ENCODE assay signal across 1 cellular context in genomic region chr1:228042508-228042907, GRCh38.
A peak's percentile ranks its signal among the peaks of the same experiment; 100 is the strongest.
TF ChIP-seq lines count a peak whose summit lies in the region.

No MANE protein-coding gene starts in this region.

TF ChIP-seq in HEK293, 187 proteins besides CTCF, POLR2A, EP300 and RAD21 (continued from another document):
- TF ChIP-seq ZNF747 (tag by site-specific recombination; IDR thresholded peaks at IDR 0.05) (no peak), ZNF521 (tag by site-specific recombination; IDR thresholded peaks at IDR 0.05) (peak; percentile 95), ZNF529 (tag by site-specific recombination; IDR thresholded peaks at IDR 0.05; ENCODE audit: insufficient replicate concordance) (no peak), PRDM4 (tag by site-specific recombination; IDR thresholded peaks at IDR 0.05) (no peak), SALL2 (tag by site-specific recombination; IDR thresholded peaks at IDR 0.05; ENCODE audit: borderline replicate concordance) (0 out of 2 replicates have a peak, but pooled peaks have one; percentile 30), OVOL3 (tag by site-specific recombination; IDR thresholded peaks at IDR 0.05) (no peak), ZNF266 (tag by site-specific recombination; IDR thresholded peaks at IDR 0.05; ENCODE audit: low read depth) (0 out of 2 replicates have a peak, but pooled peaks have one; percentile 3), ZNF792 (tag by site-specific recombination; IDR thresholded peaks at IDR 0.05) (no peak), ZBTB6 (tag by site-specific recombination; IDR thresholded peaks at IDR 0.05) (no peak), ZNF140 (tag by site-specific recombination; IDR thresholded peaks at IDR 0.05) (no peak; the same call in 1 of the 2 replicates), ZNF416 (tag by site-specific recombination; IDR thresholded peaks at IDR 0.05) (no peak), ZNF645 (tag by site-specific recombination; IDR thresholded peaks at IDR 0.05) (no peak), ZNF473 (tag by site-specific recombination; IDR thresholded peaks at IDR 0.05) (peak; percentile 70), AEBP2 (tag by site-specific recombination; IDR thresholded peaks at IDR 0.05; ENCODE audit: borderline replicate concordance) (no peak), ZNF571 (tag by site-specific recombination; IDR thresholded peaks at IDR 0.05) (0 out of 2 replicates have a peak, but pooled peaks have one; percentile 68), ZNF600 (tag by site-specific recombination; IDR thresholded peaks at IDR 0.05) (no peak), ZNF639 (tag by site-specific recombination; IDR thresholded peaks at IDR 0.05) (no peak), ZNF629 (tag by site-specific recombination; IDR thresholded peaks at IDR 0.05) (no peak), ZBTB26 (tag by site-specific recombination; optimal IDR thresholded peaks at IDR 0.05) (no peak), KLF17 (tag by site-specific recombination; IDR thresholded peaks at IDR 0.05) (no peak), ZNF23 (tag by site-specific recombination; IDR thresholded peaks at IDR 0.05; ENCODE audit: borderline replicate concordance) (peak; percentile 50; the same call in 1 of the 2 replicates), FEZF1 (tag by site-specific recombination; IDR thresholded peaks at IDR 0.05) (no peak), ZNF449 (tag by site-specific recombination; IDR thresholded peaks at IDR 0.05) (no peak), ZNF133 (tag by site-specific recombination; IDR thresholded peaks at IDR 0.05) (no peak), OSR2 (tag by site-specific recombination; IDR thresholded peaks at IDR 0.05) (no peak), ZSCAN16 (tag by site-specific recombination; IDR thresholded peaks at IDR 0.05) (no peak), SCRT1 (tag by site-specific recombination; IDR thresholded peaks at IDR 0.05; ENCODE audit: borderline replicate concordance) (no peak), KLF1 (tag by site-specific recombination; IDR thresholded peaks at IDR 0.05) (no peak), GLIS2 (tag by site-specific recombination; IDR thresholded peaks at IDR 0.05) (no peak), ZNF433 (tag by site-specific recombination; IDR thresholded peaks at IDR 0.05; ENCODE audit: low read depth) (no peak), ZBTB48 (tag by site-specific recombination; IDR thresholded peaks at IDR 0.05) (peak; percentile 12; the same call in 1 of the 2 replicates), BCL11B (tag by site-specific recombination; IDR thresholded peaks at IDR 0.05; ENCODE audit: low read depth) (no peak), ZNF596 (tag by site-specific recombination; IDR thresholded peaks at IDR 0.05) (no peak), ZNF404 (tag by site-specific recombination; IDR thresholded peaks at IDR 0.05) (no peak), EGR2 (tag by site-specific recombination; IDR thresholded peaks at IDR 0.05; ENCODE audit: low read depth) (no peak), ZBTB17 (tag by site-specific recombination; IDR thresholded peaks at IDR 0.05) (peak; percentile 100), ZNF776 (tag by site-specific recombination; IDR thresholded peaks at IDR 0.05; ENCODE audit: borderline replicate concordance) (0 out of 2 replicates have a peak, but pooled peaks have one; percentile 30), HOXA7 (CRISPR knock-in tag; IDR thresholded peaks at IDR 0.05; ENCODE audit: borderline replicate concordance) (no peak)
